10 cellular contexts compared by ENCODE assay signal in the genomic region with DNA sequence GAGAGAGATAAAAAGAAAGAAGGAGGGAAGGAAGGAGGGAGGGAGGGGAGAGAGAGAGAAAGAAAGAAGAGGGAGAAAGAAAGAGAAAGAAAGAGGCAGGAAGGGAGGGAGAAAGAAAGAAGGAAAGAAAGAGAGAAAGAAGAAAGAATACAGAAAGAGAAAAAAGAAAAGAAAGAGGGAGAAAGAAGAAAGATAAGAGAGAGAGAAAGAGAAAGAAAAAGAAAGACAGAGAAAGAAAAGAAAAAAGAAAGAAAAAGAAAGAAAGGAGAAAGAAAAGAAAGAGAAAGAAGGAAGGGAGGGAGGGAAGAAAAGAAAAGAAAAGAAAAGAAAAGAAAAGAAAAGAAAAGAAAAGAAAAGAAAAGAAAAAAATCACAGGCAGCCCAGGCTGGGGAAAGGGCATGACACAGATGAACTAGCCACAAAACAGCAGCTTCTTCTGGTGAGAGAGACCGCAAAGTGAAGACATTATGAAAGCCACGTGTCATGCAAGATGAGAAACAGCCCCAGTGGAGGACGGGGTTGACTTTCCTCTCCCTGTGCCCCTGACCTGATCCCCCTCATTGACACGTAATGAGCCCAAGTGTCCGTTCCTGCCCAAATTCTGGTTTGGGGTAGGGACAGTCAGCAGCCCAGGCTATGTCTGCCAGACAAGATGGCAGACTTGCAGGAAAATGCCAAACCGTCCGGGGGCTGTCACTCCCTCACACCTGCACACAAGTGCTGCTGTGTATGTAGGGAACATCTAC.
A peak's percentile ranks its signal among the peaks of the same experiment; 100 is the strongest.
DNase-seq lines count a peak whose midpoint lies in the region; ATAC-seq and TF ChIP-seq lines count a peak whose summit lies in the region.
"Had no signal": no experiment of that assay in that cellular context is flagged by ENCODE, and none has a peak within 500 bp of the region (broad histone marks: within the 10 kb centered on the region; RNA-seq: fewer than 3 reads in every experiment).

No MANE protein-coding gene starts in this region.

- peaks cover 28% of the 10 kb centered on the region for H3K27me3 Mint-ChIP-seq in CD4-positive, CD25-positive, alpha-beta regulatory T cell
- no peaks in the 10 kb centered on the region for H3K27me3 Mint-ChIP-seq in activated CD4-positive, alpha-beta memory T cell treated with anti-CD3 and anti-CD28 coated beads for 36 hours

- peak overlapping the region; percentile 37 to 64 (median 60) for H3K4me3 Mint-ChIP-seq in CD4-positive, CD25-positive, alpha-beta regulatory T cell
- H3K4me3 Mint-ChIP-seq in activated CD4-positive, alpha-beta memory T cell treated with anti-CD3 and anti-CD28 coated beads for 36 hours = no peak overlapping the region
- H3K4me3 Mint-ChIP-seq: endodermal cell had no signal

- no peaks in the 10 kb centered on the region for H3K79me1 ChIP-seq in mesenchymal stem cell (replicated peaks; ENCODE audit: low read length, poor library complexity, severe bottlenecking)

- H2BK120ac ChIP-seq in mesenchymal stem cell (ENCODE audit: low read depth, low read length) = no peak overlapping the region

- intact Hi-C loops in activated CD4-positive, alpha-beta memory T cell treated with anti-CD3 and anti-CD28 coated beads for 36 hours (cut with micrococcal nuclease) = no loop called here

- H3K23ac ChIP-seq in mesenchymal stem cell (ENCODE audit: low read length in 2 of 2) = no peak overlapping the region

- no peaks in the 10 kb centered on the region for H3K27me3 ChIP-seq in CD4-positive, CD25-positive, alpha-beta regulatory T cell (ENCODE audit: control insufficient read depth, insufficient read depth, low read length)
- H3K27me3 ChIP-seq in KMS-11 (ENCODE audit: insufficient read depth, low read depth) = no peaks in the 10 kb centered on the region
- H3K27me3 ChIP-seq in mesenchymal stem cell (ENCODE audit: control insufficient read depth in 1 of 2, insufficient read depth in 1 of 2, low read length in 2 of 2) = peaks cover 0 to 6% of the 10 kb centered on the region in 2 experiments
- H3K27me3 ChIP-seq: SJSA1 had no signal

- no peaks in the 10 kb centered on the region for H3K36me3 Mint-ChIP-seq in CD4-positive, CD25-positive, alpha-beta regulatory T cell
- no peaks in the 10 kb centered on the region for H3K36me3 Mint-ChIP-seq in activated CD4-positive, alpha-beta memory T cell treated with anti-CD3 and anti-CD28 coated beads for 36 hours

- H2BK5ac ChIP-seq in mesenchymal stem cell (ENCODE audit: low read depth, low read length, poor library complexity, severe bottlenecking) = no peak overlapping the region

- H3K27ac ChIP-seq in CD4-positive, CD25-positive, alpha-beta regulatory T cell (ENCODE audit: insufficient read depth, low read length, poor library complexity, severe bottlenecking) = no peak overlapping the region
- H3K27ac ChIP-seq in KMS-11 (peak overlapping the region; percentile 82), mesenchymal stem cell (ENCODE audit: low read length, poor library complexity, severe bottlenecking) (no peak overlapping the region)
- H3K27ac ChIP-seq: SJSA1 had no signal

- peak overlapping the region; percentile 48; the same call in 1 of the 2 replicates for H2AFZ ChIP-seq in KMS-11 (ENCODE audit: low read depth)
- no peak overlapping the region for H2AFZ ChIP-seq in mesenchymal stem cell (ENCODE audit: low read depth, low read length)

- H3K4me2 ChIP-seq in KMS-11 (peak overlapping the region; percentile 87), mesenchymal stem cell (ENCODE audit: low read length, poor library complexity, severe bottlenecking) (no peak overlapping the region)

- H4K91ac ChIP-seq in mesenchymal stem cell (ENCODE audit: low read length) = peak overlapping the region; percentile 61

- H3K4me1 ChIP-seq in CD4-positive, CD25-positive, alpha-beta regulatory T cell (ENCODE audit: control insufficient read depth, insufficient read depth, low read length, poor library complexity, severe bottlenecking) = peaks cover 18% of the 10 kb centered on the region
- peaks cover 56% of the 10 kb centered on the region for H3K4me1 ChIP-seq in KMS-11 (ENCODE audit: low read depth, poor library complexity, severe bottlenecking)
- H3K4me1 ChIP-seq in mesenchymal stem cell (ENCODE audit: control insufficient read depth, insufficient read depth, low read depth, low read length) = peaks cover 4% of the 10 kb centered on the region
- H3K4me1 ChIP-seq: SJSA1 had no signal

- no peak overlapping the region for H2BK12ac ChIP-seq in mesenchymal stem cell (ENCODE audit: low read length in 2 of 2)

- no peak overlapping the region for H3K4ac ChIP-seq in mesenchymal stem cell (ENCODE audit: low read depth in 1 of 2, low read length in 2 of 2)

- peaks cover 3 to 23% (median 16%) of the 10 kb centered on the region in 4 donors for H3K4me1 Mint-ChIP-seq in CD4-positive, CD25-positive, alpha-beta regulatory T cell
- H3K4me1 Mint-ChIP-seq in activated CD4-positive, alpha-beta memory T cell treated with anti-CD3 and anti-CD28 coated beads for 36 hours (ENCODE audit: low read depth) = peaks cover 22% of the 10 kb centered on the region
- H3K4me1 Mint-ChIP-seq: endodermal cell had no signal

- H3K4me3 ChIP-seq in CD4-positive, CD25-positive, alpha-beta regulatory T cell (ENCODE audit: low read depth, low read length) = peak overlapping the region; percentile 19
- no peak overlapping the region for H3K4me3 ChIP-seq in KMS-11 (IDR thresholded peaks at IDR 0.05; ENCODE audit: insufficient read depth, low read depth, low read length)
- no peak overlapping the region for H3K4me3 ChIP-seq in mesenchymal stem cell (ENCODE audit: insufficient read depth in 1 of 2, low read depth in 1 of 2, low read length in 2 of 2)
- H3K4me3 ChIP-seq: SJSA1 had no signal

- CTCF ChIA-PET in activated CD4-positive, alpha-beta memory T cell treated with anti-CD3 and anti-CD28 coated beads for 36 hours (lab: Charles Lee) = interaction anchor here (2.3 kb wide), 1 partner anchor 9 kb away, joined by 5 read pairs; no protein-coding TSS in a partner anchor

- peak; percentile 68 to 71 for ATAC-seq in CD4-positive, CD25-positive, alpha-beta regulatory T cell (ENCODE audit: low read depth in 2 of 2)
- no peak for ATAC-seq in HG02973 (IDR thresholded peaks at IDR 0.05; ENCODE audit: unreplicated experiment)

- no peak overlapping the region for H3K14ac ChIP-seq in mesenchymal stem cell (ENCODE audit: low read length in 2 of 2)

- H4K20me1 ChIP-seq in KMS-11 (ENCODE audit: insufficient read depth) = no peaks in the 10 kb centered on the region

- peak; percentile 7 to 60 (median 55) for DNase-seq in CD4-positive, CD25-positive, alpha-beta regulatory T cell
- DNase-seq in activated CD4-positive, alpha-beta memory T cell treated with anti-CD3 and anti-CD28 coated beads for 36 hours = peak; percentile 66
- DNase-seq in mesenchymal stem cell = no peak
- DNase-seq in H4 (ENCODE audit: low spot score) = no peak
- no peak for DNase-seq in NCI-H2227 treated with DMSO at 0.1 percent for 48 hours (lab: John Stamatoyannopoulos, UW)
- DNase-seq in NCI-H2171 treated with DMSO at 0.1 percent for 48 hours (lab: John Stamatoyannopoulos, UW) = no peak
- DNase-seq: endodermal cell had no signal

- H2AK5ac ChIP-seq in mesenchymal stem cell (ENCODE audit: low read length, severe bottlenecking) = no peak overlapping the region

- H3K18ac ChIP-seq in mesenchymal stem cell (ENCODE audit: low read depth in 1 of 2, low read length in 2 of 2) = no peak overlapping the region

- POLR2A ChIA-PET in activated CD4-positive, alpha-beta memory T cell treated with anti-CD3 and anti-CD28 coated beads for 36 hours (lab: Charles Lee) = no interaction called here

- H2BK15ac ChIP-seq in mesenchymal stem cell (ENCODE audit: low read depth, poor library complexity, severe bottlenecking) = no peak overlapping the region

- 52% methylated on average over 7 of the region's 7 CpGs for WGBS in mesenchymal stem cell

- H3K79me2 ChIP-seq in KMS-11 (ENCODE audit: insufficient read depth, low read depth) = peaks cover 5% of the 10 kb centered on the region; the same call in 1 of the 2 replicates

- no peaks in the 10 kb centered on the region for H3K9me3 ChIP-seq in CD4-positive, CD25-positive, alpha-beta regulatory T cell (ENCODE audit: control insufficient read depth in 2 of 2, low read length in 2 of 2)
- H3K9me3 ChIP-seq in mesenchymal stem cell (ENCODE audit: control insufficient read depth, low read length) = no peaks in the 10 kb centered on the region
- H3K9me3 ChIP-seq: SJSA1 had no signal

- no peaks in the 10 kb centered on the region for H3K36me3 ChIP-seq in CD4-positive, CD25-positive, alpha-beta regulatory T cell (ENCODE audit: control insufficient read depth, insufficient read depth, low read length)
- H3K36me3 ChIP-seq in KMS-11 (ENCODE audit: insufficient read depth) = no peaks in the 10 kb centered on the region
- H3K36me3 ChIP-seq in mesenchymal stem cell (ENCODE audit: control insufficient read depth in 1 of 2, insufficient read depth in 2 of 2, low read depth in 1 of 2, low read length in 2 of 2) = no peaks in the 10 kb centered on the region
- H3K36me3 ChIP-seq: SJSA1 had no signal

- peak overlapping the region; percentile 58; the same call in 1 of the 2 replicates for H3K9ac ChIP-seq in KMS-11
- H3K9ac ChIP-seq in mesenchymal stem cell (ENCODE audit: low read length) = no peak overlapping the region

- no peak overlapping the region for H4K8ac ChIP-seq in mesenchymal stem cell (ENCODE audit: low read length)

- no peak for TF ChIP-seq CTCF in KMS-11 (conservative IDR thresholded peaks at IDR 0.05; ENCODE audit: low read depth, low read length)

- no peaks in the 10 kb centered on the region for H3K9me3 Mint-ChIP-seq in CD4-positive, CD25-positive, alpha-beta regulatory T cell
- H3K9me3 Mint-ChIP-seq in activated CD4-positive, alpha-beta memory T cell treated with anti-CD3 and anti-CD28 coated beads for 36 hours = no peaks in the 10 kb centered on the region
- H3K9me3 Mint-ChIP-seq: endodermal cell had no signal

- peak overlapping the region in 2 of 3 donors; percentile 20 to 48 for H3K27ac Mint-ChIP-seq in CD4-positive, CD25-positive, alpha-beta regulatory T cell
- H3K27ac Mint-ChIP-seq in activated CD4-positive, alpha-beta memory T cell treated with anti-CD3 and anti-CD28 coated beads for 36 hours = no peak overlapping the region
- H3K27ac Mint-ChIP-seq: endodermal cell had no signal

Comparison
In these comparisons a context has a peak if more than half of its experiments do, and no peak if none do; other contexts are left out.
1. DNase-seq: peak in CD4-positive, CD25-positive, alpha-beta regulatory T cell (3 of 3) and activated CD4-positive, alpha-beta memory T cell treated with anti-CD3 and anti-CD28 coated beads for 36 hours (single experiment); none in mesenchymal stem cell (single experiment), H4 (single experiment), NCI-H2227 treated with DMSO at 0.1 percent for 48 hours (single experiment) and NCI-H2171 treated with DMSO at 0.1 percent for 48 hours (single experiment).